8 cellular contexts compared by ENCODE assay signal in the genomic region with DNA sequence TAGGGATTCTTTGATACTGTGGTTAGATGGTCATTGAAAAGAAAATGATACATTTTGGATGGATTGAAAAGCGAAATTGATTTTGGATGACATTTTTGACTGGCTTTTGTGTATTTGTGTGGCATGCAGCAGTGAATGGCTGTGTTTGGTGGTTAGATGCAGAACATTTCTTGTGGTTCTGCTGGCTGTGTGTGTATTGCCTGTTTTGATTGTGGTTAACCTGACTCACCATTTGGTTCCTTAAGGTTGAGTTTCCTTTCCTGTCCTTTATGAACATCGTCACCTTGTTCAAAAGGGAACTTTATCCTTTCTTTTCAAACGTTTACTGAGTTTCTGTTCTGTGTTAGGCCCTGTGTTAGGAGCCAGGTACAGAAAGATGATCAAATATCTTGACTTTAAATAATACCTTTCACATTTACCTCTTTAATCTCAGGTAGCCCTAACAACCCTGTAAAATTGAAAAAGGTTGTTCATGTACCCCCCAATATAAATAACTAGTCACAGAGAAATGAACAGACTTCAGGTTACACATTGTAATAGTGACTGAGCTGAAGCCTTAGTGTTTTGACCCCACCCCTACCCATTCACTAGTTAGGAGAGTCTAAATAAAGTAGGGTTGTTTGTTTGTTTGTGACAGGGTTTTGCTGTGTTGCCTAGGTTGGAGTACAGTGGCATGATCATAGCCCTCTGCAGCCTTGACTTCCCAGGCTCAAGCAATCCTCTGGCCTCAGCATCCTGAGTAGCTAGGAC. TPM values are rescaled to one million over a fixed set of nuclear protein-coding genes. Genes with fewer than 3 reads are reported as not detected.
DNase-seq lines count a peak whose midpoint lies in the region; ATAC-seq, FAIRE-seq and TF ChIP-seq lines count a peak whose summit lies in the region.

No MANE protein-coding gene starts in this region.

- intact Hi-C loops in sciatic nerve (cut with DNase I) = no loop called here

- peak overlapping the region; percentile 44 for H3K4me3 Mint-ChIP-seq in activated CD8-positive, alpha-beta T cell treated with anti-CD3 and anti-CD28 coated beads, Interleukin-2, amount 10 ng/mL, durations not matched to agents 7 days and 5 days
- peak overlapping the region in 1 of 8 donors; percentile 37 for H3K4me3 Mint-ChIP-seq in naive B cell

- H3K9me3 Mint-ChIP-seq in activated CD8-positive, alpha-beta T cell treated with anti-CD3 and anti-CD28 coated beads, Interleukin-2, amount 10 ng/mL, durations not matched to agents 7 days and 5 days (ENCODE audit: insufficient read depth) = no peaks in the 10 kb centered on the region
- H3K9me3 Mint-ChIP-seq in naive B cell = no peaks in the 10 kb centered on the region

- H3K27ac Mint-ChIP-seq in activated CD8-positive, alpha-beta T cell treated with anti-CD3 and anti-CD28 coated beads, Interleukin-2, amount 10 ng/mL, durations not matched to agents 7 days and 5 days = no peak overlapping the region
- peak overlapping the region in 2 of 6 donors; percentile 20 to 62 for H3K27ac Mint-ChIP-seq in naive B cell

- H3K27me3 Mint-ChIP-seq in activated CD8-positive, alpha-beta T cell treated with anti-CD3 and anti-CD28 coated beads, Interleukin-2, amount 10 ng/mL, durations not matched to agents 7 days and 5 days (ENCODE audit: low read depth) = peaks cover 44% of the 10 kb centered on the region
- no peaks in the 10 kb centered on the region for H3K27me3 Mint-ChIP-seq in naive B cell

- POLR2A ChIA-PET in activated CD8-positive, alpha-beta T cell treated with anti-CD3 and anti-CD28 coated beads, Interleukin-2, amount 10 ng/mL, durations not matched to agents 7 days and 5 days (lab: Charles Lee) = interaction anchor here (1.2 kb wide), 1 partner anchor 25 kb away, joined by 3 read pairs; a partner anchor contains a TSS

- no peak for TF ChIP-seq CTCF in D721Med (IDR thresholded peaks at IDR 0.05; ENCODE audit: insufficient read depth, missing control alignments)

- no peaks in the 10 kb centered on the region for H3K36me3 Mint-ChIP-seq in activated CD8-positive, alpha-beta T cell treated with anti-CD3 and anti-CD28 coated beads, Interleukin-2, amount 10 ng/mL, durations not matched to agents 7 days and 5 days (ENCODE audit: low read depth)
- peaks cover 0 to 2% of the 10 kb centered on the region in 2 donors for H3K36me3 Mint-ChIP-seq in naive B cell

- FAIRE-seq in D721Med (lab: Jason Lieb, UNC) = no peak

- CTCF ChIA-PET in activated CD8-positive, alpha-beta T cell treated with anti-CD3 and anti-CD28 coated beads, Interleukin-2, amount 10 ng/mL, durations not matched to agents 7 days and 5 days (lab: Charles Lee) = no interaction called here

- ATAC-seq in GM18508 (IDR thresholded peaks at IDR 0.05; ENCODE audit: insufficient read depth, unreplicated experiment) = peak; percentile 68
- ATAC-seq in HG03135 (IDR thresholded peaks at IDR 0.05; ENCODE audit: unreplicated experiment) = peak; percentile 74
- ATAC-seq in activated CD8-positive, alpha-beta T cell treated with anti-CD3 and anti-CD28 coated beads, Interleukin-2, amount 10 ng/mL, durations not matched to agents 7 days and 5 days = peak; percentile 85
- peak; percentile 76 to 80 for ATAC-seq in naive B cell (ENCODE audit: low read depth in 2 of 2)
- no peak for ATAC-seq in GM19395 (IDR thresholded peaks at IDR 0.05; ENCODE audit: unreplicated experiment)
- no peak for ATAC-seq in sciatic nerve

- peaks cover 28% of the 10 kb centered on the region for H3K4me1 Mint-ChIP-seq in activated CD8-positive, alpha-beta T cell treated with anti-CD3 and anti-CD28 coated beads, Interleukin-2, amount 10 ng/mL, durations not matched to agents 7 days and 5 days (ENCODE audit: low read depth)
- peaks cover 27 to 30% (median 27%) of the 10 kb centered on the region in 3 donors for H3K4me1 Mint-ChIP-seq in naive B cell

- DNase-seq in activated CD8-positive, alpha-beta T cell treated with anti-CD3 and anti-CD28 coated beads, Interleukin-2, amount 10 ng/mL, durations not matched to agents 7 days and 5 days = peak; percentile 61
- DNase-seq in naive B cell (peak; percentile 15), sciatic nerve (ENCODE audit: low spot score) (no peak), NCI-H128 (lab: John Stamatoyannopoulos, UW; ENCODE audit: unreplicated experiment) (no peak), D721Med (ENCODE audit: insufficient read length, low spot score) (no peak)

RNA-seq across cellular contexts. Expression of a gene that starts 23.8 kb away (rescaled TPM):
- total RNA-seq in activated CD8-positive, alpha-beta T cell treated with anti-CD3 and anti-CD28 coated beads, Interleukin-2, amount 10 ng/mL, durations not matched to agents 7 days and 5 days = 1 to 10 TPM; 5.3 to 5.8 TPM
- polyA plus RNA-seq in naive B cell (ENCODE audit: low read depth in 6 of 6) = 1 to 10 TPM in 5 of 6 donors, not detected in 1; 1.4 to 5.5 (median 2.3) TPM
- total RNA-seq in sciatic nerve = 49.7 TPM

RNA-seq across cellular contexts. Expression of a gene that starts 25.0 kb away (rescaled TPM):
- 10 to 100 TPM; 28.3 to 31.9 TPM for total RNA-seq in activated CD8-positive, alpha-beta T cell treated with anti-CD3 and anti-CD28 coated beads, Interleukin-2, amount 10 ng/mL, durations not matched to agents 7 days and 5 days
- 10 to 100 TPM; 10.8 to 32.1 (median 20.4) TPM for polyA plus RNA-seq in naive B cell (ENCODE audit: low read depth in 6 of 6)
- total RNA-seq in sciatic nerve = 18.7 TPM

Comparison
In these comparisons a context has a peak if more than half of its experiments do, and no peak if none do; other contexts are left out.
1. ATAC-seq: peak in GM18508 (single experiment), HG03135 (single experiment), activated CD8-positive, alpha-beta T cell treated with anti-CD3 and anti-CD28 coated beads, Interleukin-2, amount 10 ng/mL, durations not matched to agents 7 days and 5 days (single experiment) and naive B cell (2 of 2); none in GM19395 (single experiment) and sciatic nerve (single experiment).
2. DNase-seq: peak in activated CD8-positive, alpha-beta T cell treated with anti-CD3 and anti-CD28 coated beads, Interleukin-2, amount 10 ng/mL, durations not matched to agents 7 days and 5 days (single experiment) and naive B cell (single experiment); none in sciatic nerve (single experiment), NCI-H128 (single experiment) and D721Med (single experiment).